In the genomic region with DNA sequence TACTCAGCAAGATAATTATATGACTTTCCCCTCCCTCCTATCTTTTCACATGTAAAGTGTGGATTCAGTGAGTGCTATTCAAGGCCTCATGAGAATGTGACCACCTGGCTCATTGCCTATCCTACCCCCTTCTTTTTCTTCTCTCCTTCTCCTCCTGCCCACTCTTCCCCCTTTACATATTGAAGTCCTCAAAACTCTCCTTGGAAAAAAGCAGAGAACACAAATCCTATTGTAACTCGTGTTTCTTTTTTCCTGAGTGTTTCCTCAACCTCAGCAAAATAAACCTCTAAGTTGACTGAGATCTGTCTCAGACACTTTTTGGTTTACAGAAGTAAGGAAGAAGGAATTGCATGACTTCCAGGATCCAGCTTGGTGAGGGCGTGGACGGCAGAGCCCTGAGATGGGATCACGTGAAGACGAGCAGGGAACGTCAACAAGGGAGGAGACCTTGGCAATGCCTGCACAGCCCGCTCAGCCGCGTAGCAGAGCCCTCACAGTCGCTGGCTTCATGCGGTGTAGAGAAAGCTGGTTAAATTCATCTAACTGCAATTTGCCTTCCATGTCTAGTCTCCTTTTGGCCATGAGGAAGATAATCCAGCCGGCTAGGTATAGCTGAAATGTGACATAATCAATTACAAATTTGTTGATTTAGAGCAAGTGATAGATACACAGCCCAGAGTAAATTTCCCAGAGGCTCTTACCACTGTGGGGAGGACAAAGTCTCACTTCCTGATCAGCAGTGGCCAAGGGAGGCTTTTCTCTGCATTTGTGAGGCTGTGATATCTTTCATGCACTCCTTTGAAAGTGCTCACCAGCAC, we compare ENCODE assay signal across 8 cellular contexts.
DNase-seq lines count a peak whose midpoint lies in the region; FAIRE-seq lines count a peak whose summit lies in the region.

No MANE protein-coding gene starts in this region.

- H3K4me3 ChIP-seq in H7 (ENCODE audit: insufficient read depth, low read depth, low read length) = peak overlapping the region; percentile 24
- peak overlapping the region in 1 of 2 donors; percentile 27 for H3K4me3 ChIP-seq in small intestine (ENCODE audit: low read depth in 1 of 2, low read length in 2 of 2)

- H3K27ac ChIP-seq in small intestine (ENCODE audit: low read depth in 1 of 2, low read length in 1 of 2) = peak overlapping the region; percentile 78 to 86

- WGBS in small intestine, 3 donors = 16 to 33% (median 24%) methylated on average over 12 of the region's 12 CpGs

- no peaks in the 10 kb centered on the region for H3K27me3 ChIP-seq in H7 (ENCODE audit: control insufficient read depth, insufficient read depth, low read length)
- H3K27me3 ChIP-seq in small intestine (ENCODE audit: control insufficient read depth in 2 of 2, insufficient read depth in 2 of 2, low read length in 2 of 2) = no peaks in the 10 kb centered on the region

- DNase-seq in H7 = peak; percentile 50
- DNase-seq in astrocyte of the hippocampus (ENCODE audit: low read depth, low spot score) = peak; percentile 9
- peak; percentile 67 for DNase-seq in iPS-NIHi11 (ENCODE audit: low spot score)
- DNase-seq in small intestine = peak; percentile 88
- no peak for DNase-seq in NCI-H1694 treated with DMSO at 0.1 percent for 48 hours (lab: John Stamatoyannopoulos, UW)
- no peak for DNase-seq in SHP77 treated with DMSO at 0.1 percent for 48 hours (lab: John Stamatoyannopoulos, UW)
- no peak for DNase-seq in stimulated activated CD4-positive, alpha-beta T cell treated with anti-CD3 and anti-CD28 coated beads, Interleukin-15, amount 100 ng/mL, for 24 hours
- no peak for DNase-seq in SW480 (ENCODE audit: low spot score)

- no peaks in the 10 kb centered on the region for H3K9me3 ChIP-seq in small intestine (ENCODE audit: control insufficient read depth, low read depth)

- FAIRE-seq in small intestine (lab: Jason Lieb, UNC) = no peak

- H3K36me3 ChIP-seq in H7 (replicated peaks; ENCODE audit: control insufficient read depth, insufficient read depth, low read length) (no peaks in the 10 kb centered on the region), small intestine (ENCODE audit: control insufficient read depth in 2 of 2, insufficient read depth in 2 of 2, low read length in 2 of 2) (no peaks in the 10 kb centered on the region)

- peaks cover 0 to 6% of the 10 kb centered on the region in 2 donors for H3K4me1 ChIP-seq in small intestine (ENCODE audit: control insufficient read depth in 2 of 2, insufficient read depth in 1 of 2, low read depth in 1 of 2, low read length in 1 of 2)

Comparison
In these comparisons a context has a peak if more than half of its experiments do, and no peak if none do; other contexts are left out.
1. DNase-seq: peak in H7 (single experiment), astrocyte of the hippocampus (single experiment), iPS-NIHi11 (single experiment) and small intestine (single experiment); none in NCI-H1694 treated with DMSO at 0.1 percent for 48 hours (single experiment), SHP77 treated with DMSO at 0.1 percent for 48 hours (single experiment), stimulated activated CD4-positive, alpha-beta T cell treated with anti-CD3 and anti-CD28 coated beads, Interleukin-15, amount 100 ng/mL, for 24 hours (single experiment) and SW480 (single experiment).